27 cellular contexts compared by ENCODE assay signal in genomic region chr3:47636921-47637320, GRCh38.
"Had no signal": no experiment of that assay in that cellular context is flagged by ENCODE, and none has a peak within 500 bp of the region (broad histone marks: within the 10 kb centered on the region; RNA-seq: fewer than 3 reads in every experiment).

No MANE protein-coding gene starts in this region.

- H3K4me2 ChIP-seq: neural progenitor cell, smooth muscle cell had no signal

- H3K4me3 ChIP-seq: lung, neural progenitor cell, psoas muscle, right lobe of liver, smooth muscle cell, stomach, testis, tibial artery had no signal

- ATAC-seq: left cardiac atrium; left lobe of liver; natural killer cell; psoas muscle; right lobe of liver; stimulated activated naive B cell treated with anti-CD40 and anti-IgM and Interleukin-4, amounts not matched to agents 10 μg/mL and 1 μg/mL and 100 μg/mL, for 72 hours; stimulated activated naive CD8-positive, alpha-beta T cell treated with anti-CD3 and anti-CD28 coated beads, Interleukin-15, Interleukin-2, amounts not matched to agents 100 U/mL and 50 U/mL, for 24 hours had no signal

- H3K27ac Mint-ChIP-seq: mesothelial cell of epicardium; natural killer cell; nephron progenitor cell; neural progenitor cell; stimulated activated naive B cell treated with anti-CD40 and anti-IgM and Interleukin-4, amounts not matched to agents 10 μg/mL and 1 μg/mL and 100 μg/mL, for 72 hours; type B pancreatic cell had no signal

- H3K9me3 ChIP-seq: neutrophil, psoas muscle, right lobe of liver, stomach, testis, tibial artery had no signal

- H3K4me1 Mint-ChIP-seq: mesothelial cell of epicardium, natural killer cell had no signal

- H3K27me3 ChIP-seq: neural progenitor cell, neutrophil, right lobe of liver, stomach, testis, tibial artery had no signal

- H3K9ac ChIP-seq: neural progenitor cell, parathyroid adenoma had no signal

- DNase-seq: hippocampal formation; kidney glomerular epithelial cell; left cardiac atrium; mesendoderm; naive B cell; natural killer cell; nephron progenitor cell; occipital lobe; psoas muscle; right lobe of liver; stimulated activated CD4-positive, alpha-beta T cell treated with anti-CD3 and anti-CD28 coated beads, Interleukin-1b, Interleukin-23, amount 100 ng/mL, for 48 hours; stimulated activated CD4-positive, alpha-beta T cell treated with anti-CD3 and anti-CD28 coated beads, Interleukin-2, amount 100 ng/mL, for 48 hours; stimulated activated CD4-positive, alpha-beta T cell treated with anti-CD3 and anti-CD28 coated beads, Interleukin-4, amount 100 ng/mL, for 4 hours; stimulated activated CD8-positive, alpha-beta memory T cell treated with anti-CD3 and anti-CD28 coated beads, Interleukin-4, amount 100 ng/mL, for 48 hours; stimulated activated naive B cell treated with anti-CD40 and anti-IgM and Interleukin-4, amounts not matched to agents 10 μg/mL and 1 μg/mL and 100 μg/mL, for 72 hours; stimulated activated naive CD8-positive, alpha-beta T cell treated with anti-CD3 and anti-CD28 coated beads, Interleukin-15, Interleukin-2, amounts not matched to agents 100 U/mL and 50 U/mL, for 24 hours; stomach; testis; tibial artery had no signal

- H3K9me3 Mint-ChIP-seq: mesothelial cell of epicardium; natural killer cell; nephron progenitor cell; neural progenitor cell; stimulated activated naive B cell treated with anti-CD40 and anti-IgM and Interleukin-4, amounts not matched to agents 10 μg/mL and 1 μg/mL and 100 μg/mL, for 72 hours; type B pancreatic cell had no signal

- H3K27ac ChIP-seq: parathyroid adenoma, psoas muscle, right lobe of liver, stomach, testis, tibial artery had no signal

- H3K4me1 ChIP-seq: parathyroid adenoma, psoas muscle, right lobe of liver, stomach had no signal

- H3K4me3 Mint-ChIP-seq: mesothelial cell of epicardium; naive B cell; natural killer cell; nephron progenitor cell; neural progenitor cell; stimulated activated naive B cell treated with anti-CD40 and anti-IgM and Interleukin-4, amounts not matched to agents 10 μg/mL and 1 μg/mL and 100 μg/mL, for 72 hours; type B pancreatic cell had no signal
